ENCODE assay signal across 16 cellular contexts in the genomic region with DNA sequence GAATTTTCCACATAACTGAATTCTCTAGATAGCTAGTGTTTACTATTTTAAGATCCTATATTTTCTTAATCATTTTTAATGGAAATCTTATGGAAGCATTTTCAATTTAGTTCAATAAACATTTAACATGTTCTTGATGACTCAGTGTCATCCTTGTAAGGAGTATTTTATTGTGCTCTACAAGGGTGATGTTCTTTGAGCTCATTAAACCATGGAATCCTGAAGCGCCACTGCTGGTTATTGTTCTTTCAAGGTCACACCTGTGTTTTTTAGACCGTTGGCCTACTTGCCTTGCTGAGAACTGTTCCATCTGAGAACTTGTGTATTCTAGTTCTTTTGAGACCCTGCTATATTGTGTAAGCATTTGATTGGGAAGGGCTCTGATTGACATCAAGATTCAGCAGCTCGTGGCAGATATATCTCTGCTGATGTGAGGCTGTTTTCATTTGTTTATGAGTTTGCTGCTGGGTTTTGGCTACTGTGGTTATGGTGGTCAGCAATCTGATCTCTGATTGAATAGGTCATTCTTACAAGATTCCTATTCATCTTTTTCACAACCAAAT.
DNase-seq lines count a peak whose midpoint lies in the region; ATAC-seq and TF ChIP-seq lines count a peak whose summit lies in the region.
"Had no signal": no experiment of that assay in that cellular context is flagged by ENCODE, and none has a peak within 500 bp of the region (broad histone marks: within the 10 kb centered on the region; RNA-seq: fewer than 3 reads in every experiment).

No MANE protein-coding gene starts in this region.

- TF ChIP-seq CTCF in GM23338 (conservative IDR thresholded peaks at IDR 0.05; ENCODE audit: low read depth in 2 of 2) = no peak
- no peak for TF ChIP-seq CTCF in SK-N-SH (IDR thresholded peaks at IDR 0.05)

- H3K4me3 Mint-ChIP-seq in GM23338 = no peak overlapping the region
- H3K4me3 Mint-ChIP-seq: CD4-positive, CD25-positive, alpha-beta regulatory T cell had no signal

- POLR2A ChIA-PET in SK-N-SH (lab: Yijun Ruan, JAX) = no interaction called here

- H3K27ac ChIP-seq in GM23338 (ENCODE audit: low read depth) = no peak overlapping the region
- H3K27ac ChIP-seq in SK-N-SH (ENCODE audit: low read depth in 2 of 2, low read length in 1 of 2) = no peak overlapping the region
- H3K27ac ChIP-seq: BLaER1 treated with 17β-estradiol and CSF1 and Interleukin-3, amounts not matched to agents 10 nM and 100 nM had no signal

- no peaks in the 10 kb centered on the region for H3K36me3 ChIP-seq in GM23338 (ENCODE audit: insufficient read depth)
- H3K36me3 ChIP-seq in SK-N-SH (replicated peaks in 1 of 2; ENCODE audit: control insufficient read depth in 1 of 2, insufficient read depth in 2 of 2, low read length in 1 of 2) = no peaks in the 10 kb centered on the region
- H3K36me3 ChIP-seq: BLaER1 treated with 17β-estradiol and CSF1 and Interleukin-3, amounts not matched to agents 10 nM and 100 nM; HAP-1 had no signal

- H3F3A ChIP-seq in GM23338 (replicated peaks; ENCODE audit: low read depth) (no peaks in the 10 kb centered on the region), SK-N-SH (replicated peaks; ENCODE audit: insufficient read depth) (peaks cover 5% of the 10 kb centered on the region)

- H3K9ac ChIP-seq in SK-N-SH = no peak overlapping the region
- H3K9ac ChIP-seq: BLaER1 treated with 17β-estradiol and CSF1 and Interleukin-3, amounts not matched to agents 10 nM and 100 nM had no signal

- peaks cover 4% of the 10 kb centered on the region for H3K27me3 Mint-ChIP-seq in GM23338 (ENCODE audit: insufficient read depth, low read depth, poor library complexity)

- H3K9me2 ChIP-seq in GM23338 (ENCODE audit: insufficient read depth) (no peaks in the 10 kb centered on the region; the same call in 1 of the 2 replicates), SK-N-SH (no peaks in the 10 kb centered on the region)

- peak; percentile 35 for DNase-seq in LHCN-M2 (ENCODE audit: low read depth)
- peak; percentile 19 for DNase-seq in RPMI7951 (ENCODE audit: low read depth)
- DNase-seq in iris pigment epithelial cell (ENCODE audit: low read depth) = peak; percentile 31
- peak; percentile 16 for DNase-seq in renal cortical epithelial cell (ENCODE audit: low read depth)
- no peak for DNase-seq in GM23338 (ENCODE audit: low spot score)
- DNase-seq in KBM-7 = no peak
- DNase-seq in SK-N-SH = no peak
- no peak for DNase-seq in cerebellum (ENCODE audit: low spot score)
- DNase-seq: ACHN; CD4-positive, CD25-positive, alpha-beta regulatory T cell; DMS53; GF-D8; GOT3 had no signal

- peaks cover 3% of the 10 kb centered on the region; the same call in 1 of the 2 replicates for H3K4me1 ChIP-seq in GM23338 (ENCODE audit: insufficient read depth)
- no peaks in the 10 kb centered on the region for H3K4me1 ChIP-seq in SK-N-SH (ENCODE audit: control insufficient read depth in 1 of 2, insufficient read depth in 2 of 2, low read depth in 1 of 2, low read length in 1 of 2)
- H3K4me1 ChIP-seq: BLaER1 treated with 17β-estradiol and CSF1 and Interleukin-3, amounts not matched to agents 10 nM and 100 nM; HAP-1 had no signal

- no peak overlapping the region for H3K27ac Mint-ChIP-seq in GM23338
- H3K27ac Mint-ChIP-seq: CD4-positive, CD25-positive, alpha-beta regulatory T cell had no signal

- H3K9me3 ChIP-seq in SK-N-SH = no peaks in the 10 kb centered on the region
- H3K9me3 ChIP-seq: BLaER1 treated with 17β-estradiol and CSF1 and Interleukin-3, amounts not matched to agents 10 nM and 100 nM; HAP-1 had no signal

- no peak for TF ChIP-seq RAD21 in SK-N-SH (IDR thresholded peaks at IDR 0.05; ENCODE audit: low read length)

- no peaks in the 10 kb centered on the region; the same call in 2 of the 3 replicates for H3K9me3 Mint-ChIP-seq in GM23338

- WGBS in SK-N-SH (ENCODE audit: low lambda C conversion rate) = 71% methylated on average over 3 of the region's 3 CpGs

- H3K36me3 Mint-ChIP-seq in GM23338 (ENCODE audit: low read depth) = no peaks in the 10 kb centered on the region
- H3K36me3 Mint-ChIP-seq: CD4-positive, CD25-positive, alpha-beta regulatory T cell had no signal

- H3K27me3 ChIP-seq in GM23338 (ENCODE audit: insufficient read depth) (no peaks in the 10 kb centered on the region), SK-N-SH (ENCODE audit: insufficient read depth) (no peaks in the 10 kb centered on the region)
- H3K27me3 ChIP-seq: BLaER1 treated with 17β-estradiol and CSF1 and Interleukin-3, amounts not matched to agents 10 nM and 100 nM had no signal

- peaks cover 9% of the 10 kb centered on the region for H3K4me1 Mint-ChIP-seq in GM23338
- H3K4me1 Mint-ChIP-seq: CD4-positive, CD25-positive, alpha-beta regulatory T cell had no signal

- no peak overlapping the region for H2AFZ ChIP-seq in GM23338
- H2AFZ ChIP-seq in SK-N-SH (ENCODE audit: low read depth) = no peak overlapping the region

- H3K79me2 ChIP-seq in GM23338 (replicated peaks; ENCODE audit: insufficient read depth) (no peaks in the 10 kb centered on the region), SK-N-SH (ENCODE audit: insufficient read depth) (no peaks in the 10 kb centered on the region)

- ATAC-seq in GM23338 = no peak
- ATAC-seq: HepG2 had no signal

- in situ Hi-C loops in KBM-7 (cut with MboI; ENCODE audit: low pct_unique_long_range_greater_than_20kb, low sequenced_read_pairs) = no loop called here

- no peaks in the 10 kb centered on the region for H4K20me1 ChIP-seq in GM23338 (replicated peaks; ENCODE audit: insufficient read depth)
- no peaks in the 10 kb centered on the region for H4K20me1 ChIP-seq in SK-N-SH (ENCODE audit: insufficient read depth)
- H4K20me1 ChIP-seq: BLaER1 treated with 17β-estradiol and CSF1 and Interleukin-3, amounts not matched to agents 10 nM and 100 nM had no signal

- no peak overlapping the region for H3K4me3 ChIP-seq in GM23338
- H3K4me3 ChIP-seq in SK-N-SH (ENCODE audit: low read depth in 2 of 2, low read length in 1 of 2) = no peak overlapping the region
- H3K4me3 ChIP-seq: BLaER1 treated with 17β-estradiol and CSF1 and Interleukin-3, amounts not matched to agents 10 nM and 100 nM; HAP-1 had no signal

- H3K4me2 ChIP-seq in GM23338 (no peak overlapping the region), SK-N-SH (no peak overlapping the region)
- H3K4me2 ChIP-seq: BLaER1 treated with 17β-estradiol and CSF1 and Interleukin-3, amounts not matched to agents 10 nM and 100 nM had no signal

- TF ChIP-seq EP300 in SK-N-SH (IDR thresholded peaks at IDR 0.05; ENCODE audit: borderline replicate concordance in 1 of 2, low read depth in 1 of 2, low read length in 1 of 2) = no peak

- CTCF ChIA-PET in SK-N-SH (lab: Yijun Ruan, JAX) = no interaction called here

TF ChIP-seq in GM23338, 12 proteins besides CTCF, POLR2A, EP300 and RAD21 (continues in another document):
- no peak for TF ChIP-seq EZH2phosphoT487 (IDR thresholded peaks at IDR 0.05; ENCODE audit: unreplicated experiment)
- TF ChIP-seq CREB1 (CRISPR knock-in tag; IDR thresholded peaks at IDR 0.05; ENCODE audit: low read depth) = no peak
- TF ChIP-seq, protein P1, sequence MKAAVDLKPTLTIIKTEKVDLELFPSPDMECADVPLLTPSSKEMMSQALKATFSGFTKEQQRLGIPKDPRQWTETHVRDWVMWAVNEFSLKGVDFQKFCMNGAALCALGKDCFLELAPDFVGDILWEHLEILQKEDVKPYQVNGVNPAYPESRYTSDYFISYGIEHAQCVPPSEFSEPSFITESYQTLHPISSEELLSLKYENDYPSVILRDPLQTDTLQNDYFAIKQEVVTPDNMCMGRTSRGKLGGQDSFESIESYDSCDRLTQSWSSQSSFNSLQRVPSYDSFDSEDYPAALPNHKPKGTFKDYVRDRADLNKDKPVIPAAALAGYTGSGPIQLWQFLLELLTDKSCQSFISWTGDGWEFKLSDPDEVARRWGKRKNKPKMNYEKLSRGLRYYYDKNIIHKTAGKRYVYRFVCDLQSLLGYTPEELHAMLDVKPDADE (IDR thresholded peaks at IDR 0.05) = no peak
- TF ChIP-seq ZNF114 (CRISPR knock-in tag; IDR thresholded peaks at IDR 0.05) = no peak
- TF ChIP-seq ZNF331 (CRISPR knock-in tag; IDR thresholded peaks at IDR 0.05; ENCODE audit: low read depth) = no peak
- no peak for TF ChIP-seq NANOG (IDR thresholded peaks at IDR 0.05; ENCODE audit: borderline replicate concordance)
- no peak for TF ChIP-seq JUNB (IDR thresholded peaks at IDR 0.05; ENCODE audit: unreplicated experiment)

TF ChIP-seq in SK-N-SH, 30 proteins besides CTCF, POLR2A, EP300 and RAD21:
- no peak for TF ChIP-seq SIN3A (IDR thresholded peaks at IDR 0.05; ENCODE audit: borderline replicate concordance, low read depth, low read length)

Comparison
In these comparisons a context has a peak if more than half of its experiments do, and no peak if none do; other contexts are left out.
1. DNase-seq: peak in LHCN-M2 (single experiment), RPMI7951 (single experiment), iris pigment epithelial cell (single experiment) and renal cortical epithelial cell (single experiment); none in GM23338 (single experiment), KBM-7 (single experiment), SK-N-SH (single experiment) and cerebellum (single experiment).